In genomic region chr4:74158561-74159396, GRCh38 we compare ENCODE assay signal across 1 cellular context.
TF ChIP-seq lines count a peak whose summit lies in the region.

No MANE protein-coding gene starts in this region.

TF ChIP-seq in WTC11, 78 proteins besides CTCF, POLR2A, EP300 and RAD21 (continued from another document):
- TF ChIP-seq ARID4B (CRISPR knock-in tag; IDR thresholded peaks at IDR 0.05; ENCODE audit: borderline replicate concordance) (no peak), SOX15 (CRISPR knock-in tag; IDR thresholded peaks at IDR 0.05) (no peak), NFYB (CRISPR knock-in tag; conservative IDR thresholded peaks at IDR 0.05; ENCODE audit: low read depth) (no peak), FOXK1 (CRISPR knock-in tag; IDR thresholded peaks at IDR 0.05) (no peak), ZNF317 (CRISPR knock-in tag; IDR thresholded peaks at IDR 0.05; ENCODE audit: borderline replicate concordance, low read depth) (no peak), NFATC4 (CRISPR knock-in tag; IDR thresholded peaks at IDR 0.05) (no peak), FOXJ3 (CRISPR knock-in tag; IDR thresholded peaks at IDR 0.05; ENCODE audit: borderline replicate concordance) (no peak)
